In genomic region chr6:110746680-110747079, GRCh38 we compare ENCODE assay signal across 1 cellular context.
TF ChIP-seq lines count a peak whose summit lies in the region.

No MANE protein-coding gene starts in this region.

TF ChIP-seq in HepG2, 621 proteins besides CTCF, POLR2A, EP300 and RAD21 (continued from another document and continues in another):
- TF ChIP-seq TBX2 (CRISPR knock-in tag; IDR thresholded peaks at IDR 0.05; ENCODE audit: borderline replicate concordance): no peak
- no peak for TF ChIP-seq JUND (CRISPR knock-in tag; IDR thresholded peaks at IDR 0.05)
- no peak for TF ChIP-seq ZFP82 (CRISPR knock-in tag; IDR thresholded peaks at IDR 0.05; ENCODE audit: borderline replicate concordance)
- peak; percentile 84 for TF ChIP-seq HNF1A (IDR thresholded peaks at IDR 0.05; ENCODE audit: low read depth)
- peak; percentile 92 for TF ChIP-seq HNF1A (CRISPR knock-in tag; IDR thresholded peaks at IDR 0.05; ENCODE audit: borderline replicate concordance)
- no peak for TF ChIP-seq HDAC6 (IDR thresholded peaks at IDR 0.05; ENCODE audit: low read depth, low read length)
- TF ChIP-seq CBX2 (IDR thresholded peaks at IDR 0.05; ENCODE audit: low read depth, low read length): no peak
- TF ChIP-seq CBX2 (CRISPR knock-in tag; IDR thresholded peaks at IDR 0.05; ENCODE audit: low read depth): no peak
- no peak for TF ChIP-seq ZNF333 (CRISPR knock-in tag; IDR thresholded peaks at IDR 0.05; ENCODE audit: borderline replicate concordance)
- 0 out of 2 replicates have a peak, but pooled peaks have one; percentile 62 for TF ChIP-seq RCOR2 (CRISPR knock-in tag; IDR thresholded peaks at IDR 0.05)
- no peak for TF ChIP-seq MTA1 (CRISPR knock-in tag; IDR thresholded peaks at IDR 0.05; ENCODE audit: borderline replicate concordance)
- no peak for TF ChIP-seq SKI (IDR thresholded peaks at IDR 0.05; ENCODE audit: partially characterized antibody)
- TF ChIP-seq SOX6 (IDR thresholded peaks at IDR 0.05): no peak
- peak; percentile 98 for TF ChIP-seq SOX6 (CRISPR knock-in tag; IDR thresholded peaks at IDR 0.05)
- TF ChIP-seq TERF1 (CRISPR knock-in tag; IDR thresholded peaks at IDR 0.05): no peak
- TF ChIP-seq ATF7 (IDR thresholded peaks at IDR 0.05): no peak
- TF ChIP-seq ATF7 (CRISPR knock-in tag; IDR thresholded peaks at IDR 0.05): no peak
- peak; percentile 85 for TF ChIP-seq ARID5B (CRISPR knock-in tag; IDR thresholded peaks at IDR 0.05)
- TF ChIP-seq ZXDC (CRISPR knock-in tag; IDR thresholded peaks at IDR 0.05): no peak
- TF ChIP-seq IRX3 (CRISPR knock-in tag; IDR thresholded peaks at IDR 0.05; ENCODE audit: borderline replicate concordance, low read depth): no peak
- no peak for TF ChIP-seq ATF3 (CRISPR knock-in tag; IDR thresholded peaks at IDR 0.05)
- no peak for TF ChIP-seq ZNF12 (CRISPR knock-in tag; IDR thresholded peaks at IDR 0.05)
- no peak for TF ChIP-seq ZBTB1 (CRISPR knock-in tag; IDR thresholded peaks at IDR 0.05; ENCODE audit: borderline replicate concordance)
- TF ChIP-seq RFX1 (IDR thresholded peaks at IDR 0.05): no peak
- TF ChIP-seq NFYB (CRISPR knock-in tag; IDR thresholded peaks at IDR 0.05): no peak
- no peak for TF ChIP-seq REXO4 (CRISPR knock-in tag; IDR thresholded peaks at IDR 0.05; ENCODE audit: borderline replicate concordance)
- no peak for TF ChIP-seq CAMTA2 (CRISPR knock-in tag; IDR thresholded peaks at IDR 0.05; ENCODE audit: borderline replicate concordance)
- no peak for TF ChIP-seq MEIS1 (CRISPR knock-in tag; IDR thresholded peaks at IDR 0.05; ENCODE audit: borderline replicate concordance)
- TF ChIP-seq GABPA (IDR thresholded peaks at IDR 0.05; ENCODE audit: low read depth, low read length): no peak
- TF ChIP-seq GABPA (CRISPR knock-in tag; IDR thresholded peaks at IDR 0.05; ENCODE audit: low read depth): no peak
- TF ChIP-seq ZNF850 (CRISPR knock-in tag; conservative IDR thresholded peaks at IDR 0.05): no peak
- TF ChIP-seq ATM (IDR thresholded peaks at IDR 0.05; ENCODE audit: borderline replicate concordance): no peak
- no peak for TF ChIP-seq TGIF2 (CRISPR knock-in tag; IDR thresholded peaks at IDR 0.05)
- TF ChIP-seq MIER2 (CRISPR knock-in tag; IDR thresholded peaks at IDR 0.05): no peak
- no peak for TF ChIP-seq PAF1 (CRISPR knock-in tag; IDR thresholded peaks at IDR 0.05)
- no peak for TF ChIP-seq TOE1 (CRISPR knock-in tag; IDR thresholded peaks at IDR 0.05)
- no peak for TF ChIP-seq ZMAT5 (CRISPR knock-in tag; IDR thresholded peaks at IDR 0.05; ENCODE audit: borderline replicate concordance, low read depth)
- no peak for TF ChIP-seq ZNF766 (CRISPR knock-in tag; IDR thresholded peaks at IDR 0.05; ENCODE audit: borderline replicate concordance)
- no peak for TF ChIP-seq KLF11 (CRISPR knock-in tag; IDR thresholded peaks at IDR 0.05)
- TF ChIP-seq HNF4A (CRISPR knock-in tag; IDR thresholded peaks at IDR 0.05): peak; percentile 57
- no peak for TF ChIP-seq PAWR (CRISPR knock-in tag; IDR thresholded peaks at IDR 0.05; ENCODE audit: borderline replicate concordance)
- no peak for TF ChIP-seq SNAPC2 (CRISPR knock-in tag; IDR thresholded peaks at IDR 0.05)
- TF ChIP-seq TFE3 (CRISPR knock-in tag; IDR thresholded peaks at IDR 0.05): no peak
- no peak for TF ChIP-seq SNAPC4 (CRISPR knock-in tag; IDR thresholded peaks at IDR 0.05)
- no peak for TF ChIP-seq EED (CRISPR knock-in tag; IDR thresholded peaks at IDR 0.05)
